Comparison of ENCODE assay signal across 8 cellular contexts in genomic region chr12:47817272-47818006, GRCh38. TPM values are rescaled to one million over a fixed set of nuclear protein-coding genes. Genes with fewer than 3 reads are reported as not detected.
A peak's percentile ranks its signal among the peaks of the same experiment; 100 is the strongest.
DNase-seq lines count a peak whose midpoint lies in the region; ATAC-seq lines count a peak whose summit lies in the region.

No MANE protein-coding gene starts in this region.

- ATAC-seq in GM18867 (IDR thresholded peaks at IDR 0.05; ENCODE audit: unreplicated experiment) = no peak
- ATAC-seq in GM21723 (IDR thresholded peaks at IDR 0.05; ENCODE audit: unreplicated experiment) = no peak

- peak overlapping the region; percentile 96 for H3K4me3 Mint-ChIP-seq in activated T-helper 1 cell treated with anti-CD3 and anti-CD28 coated beads, Interleukin-12 subunit alpha, Interleukin-12 subunit beta, Interleukin-2, Interleukin-4 antibody, amounts not matched to agents 30 ng/mL and 10 ng/mL and 1 ng/mL, durations not matched to agents 14 hours and 24 hours and 36 hours

- DNase-seq in DMS53 (lab: John Stamatoyannopoulos, UW) (peak; percentile 42), DMS53 treated with DMSO at 0.1 percent for 48 hours (lab: John Stamatoyannopoulos, UW; ENCODE audit: unreplicated experiment) (no peak), H4 (ENCODE audit: low spot score) (no peak)
- DNase-seq in activated T-helper 1 cell treated with anti-CD3 and anti-CD28 coated beads, Interleukin-12 subunit alpha, Interleukin-12 subunit beta, Interleukin-2, Interleukin-4 antibody, amounts not matched to agents 30 ng/mL and 10 ng/mL and 1 ng/mL, durations not matched to agents 14 hours and 24 hours and 36 hours (ENCODE audit: low spot score) = no peak

- no peaks in the 10 kb centered on the region for H3K27me3 Mint-ChIP-seq in activated T-helper 1 cell treated with anti-CD3 and anti-CD28 coated beads, Interleukin-12 subunit alpha, Interleukin-12 subunit beta, Interleukin-2, Interleukin-4 antibody, amounts not matched to agents 30 ng/mL and 10 ng/mL and 1 ng/mL, durations not matched to agents 14 hours and 24 hours and 36 hours (ENCODE audit: insufficient read depth)

- H3K36me3 Mint-ChIP-seq in activated T-helper 1 cell treated with anti-CD3 and anti-CD28 coated beads, Interleukin-12 subunit alpha, Interleukin-12 subunit beta, Interleukin-2, Interleukin-4 antibody, amounts not matched to agents 30 ng/mL and 10 ng/mL and 1 ng/mL, durations not matched to agents 14 hours and 24 hours and 36 hours (ENCODE audit: low read depth) = peaks cover 66% of the 10 kb centered on the region

- H3K27me3 ChIP-seq in iPS-15b (ENCODE audit: control insufficient read depth, insufficient read depth, low read length) (peaks cover 7% of the 10 kb centered on the region), stomach smooth muscle (ENCODE audit: control insufficient read depth in 1 of 2, insufficient read depth in 2 of 2, low read length in 2 of 2) (no peaks in the 10 kb centered on the region)

- peak overlapping the region; percentile 60 for H3K9ac ChIP-seq in iPS-15b (ENCODE audit: low read depth, low read length)
- peak overlapping the region; percentile 72 to 91 for H3K9ac ChIP-seq in stomach smooth muscle (ENCODE audit: low read length in 2 of 2)

- intact Hi-C loops in activated T-helper 1 cell treated with anti-CD3 and anti-CD28 coated beads, Interleukin-12 subunit alpha, Interleukin-12 subunit beta, Interleukin-2, Interleukin-4 antibody, amounts not matched to agents 30 ng/mL and 10 ng/mL and 1 ng/mL, durations not matched to agents 14 hours and 24 hours and 36 hours (cut with micrococcal nuclease) = loop anchor here (2.0 to 10.0 kb wide), 4 partner anchors 15 to 1603 kb away; no protein-coding TSS in a partner anchor

- H3K27ac ChIP-seq in stomach smooth muscle (ENCODE audit: low read length) = peak overlapping the region; percentile 88

- H3K9me3 Mint-ChIP-seq in activated T-helper 1 cell treated with anti-CD3 and anti-CD28 coated beads, Interleukin-12 subunit alpha, Interleukin-12 subunit beta, Interleukin-2, Interleukin-4 antibody, amounts not matched to agents 30 ng/mL and 10 ng/mL and 1 ng/mL, durations not matched to agents 14 hours and 24 hours and 36 hours = peaks cover 3% of the 10 kb centered on the region

- H3K4me1 Mint-ChIP-seq in activated T-helper 1 cell treated with anti-CD3 and anti-CD28 coated beads, Interleukin-12 subunit alpha, Interleukin-12 subunit beta, Interleukin-2, Interleukin-4 antibody, amounts not matched to agents 30 ng/mL and 10 ng/mL and 1 ng/mL, durations not matched to agents 14 hours and 24 hours and 36 hours (ENCODE audit: low read depth) = peaks cover 75% of the 10 kb centered on the region

- peak overlapping the region; percentile 98 for H3K27ac Mint-ChIP-seq in activated T-helper 1 cell treated with anti-CD3 and anti-CD28 coated beads, Interleukin-12 subunit alpha, Interleukin-12 subunit beta, Interleukin-2, Interleukin-4 antibody, amounts not matched to agents 30 ng/mL and 10 ng/mL and 1 ng/mL, durations not matched to agents 14 hours and 24 hours and 36 hours

- H3K36me3 ChIP-seq in iPS-15b (ENCODE audit: control insufficient read depth, insufficient read depth, low read length) (no peaks in the 10 kb centered on the region), stomach smooth muscle (ENCODE audit: control insufficient read depth in 2 of 2, insufficient read depth in 2 of 2, low read length in 2 of 2) (no peaks in the 10 kb centered on the region)

- no peak overlapping the region for H3K4me3 ChIP-seq in iPS-15b (ENCODE audit: low read depth, low read length)
- peak overlapping the region; percentile 70 to 84 for H3K4me3 ChIP-seq in stomach smooth muscle (ENCODE audit: low read length in 2 of 2)

- H3K4me1 ChIP-seq in iPS-15b (ENCODE audit: control insufficient read depth, insufficient read depth, low read length) (peaks cover 32% of the 10 kb centered on the region), stomach smooth muscle (ENCODE audit: control insufficient read depth, insufficient read depth, low read length) (peaks cover 85% of the 10 kb centered on the region)

- H3K9me3 ChIP-seq in iPS-15b (ENCODE audit: control insufficient read depth, insufficient read depth, low read length) (no peaks in the 10 kb centered on the region), stomach smooth muscle (ENCODE audit: control insufficient read depth in 2 of 2, low read length in 2 of 2) (no peaks in the 10 kb centered on the region)

RNA-seq across cellular contexts. Expression of gene HDAC7, which starts 2.3 kb away (rescaled TPM):
- total RNA-seq in activated T-helper 1 cell treated with anti-CD3 and anti-CD28 coated beads, Interleukin-12 subunit alpha, Interleukin-12 subunit beta, Interleukin-2, Interleukin-4 antibody, amounts not matched to agents 30 ng/mL and 10 ng/mL and 1 ng/mL, durations not matched to agents 14 hours and 24 hours and 36 hours = 453 and 466 TPM in 2 replicates
- total RNA-seq in H4 (2014; rRNA removed; shearing (Covaris generic)) = 10.0 and 13.7 TPM in 2 replicates

RNA-seq across cellular contexts. Expression of gene SLC48A1, which starts 44.4 kb away (rescaled TPM):
- 12.7 TPM in 2 replicates for total RNA-seq in activated T-helper 1 cell treated with anti-CD3 and anti-CD28 coated beads, Interleukin-12 subunit alpha, Interleukin-12 subunit beta, Interleukin-2, Interleukin-4 antibody, amounts not matched to agents 30 ng/mL and 10 ng/mL and 1 ng/mL, durations not matched to agents 14 hours and 24 hours and 36 hours
- total RNA-seq in H4 (2014; rRNA removed; shearing (Covaris generic)) = 11.9 and 14.0 TPM in 2 replicates

RNA-seq across cellular contexts. Expression of gene RAPGEF3, which starts 58.8 kb away (rescaled TPM):
- 4.7 and 6.5 TPM in 2 replicates for total RNA-seq in activated T-helper 1 cell treated with anti-CD3 and anti-CD28 coated beads, Interleukin-12 subunit alpha, Interleukin-12 subunit beta, Interleukin-2, Interleukin-4 antibody, amounts not matched to agents 30 ng/mL and 10 ng/mL and 1 ng/mL, durations not matched to agents 14 hours and 24 hours and 36 hours
- 2.0 and 3.0 TPM in 2 replicates for total RNA-seq in H4 (2014; rRNA removed; shearing (Covaris generic))

Comparison
In these comparisons a context has a peak if more than half of its experiments do, and no peak if none do; other contexts are left out.
1. RNA of gene HDAC7, which starts 2.3 kb away (total RNA-seq): 453 to 466 TPM in activated T-helper 1 cell treated with anti-CD3 and anti-CD28 coated beads, Interleukin-12 subunit alpha, Interleukin-12 subunit beta, Interleukin-2, Interleukin-4 antibody, amounts not matched to agents 30 ng/mL and 10 ng/mL and 1 ng/mL, durations not matched to agents 14 hours and 24 hours and 36 hours; 10.0 to 13.7 TPM in H4; every median in the first group is over 10 times any median in the second.